ENCODE assay signal across 8 cellular contexts in genomic region chr10:110642980-110643655, GRCh38. TPM values are rescaled to one million over a fixed set of nuclear protein-coding genes. Genes with fewer than 3 reads are reported as not detected.
A peak's percentile ranks its signal among the peaks of the same experiment; 100 is the strongest.
DNase-seq lines count a peak whose midpoint lies in the region; ATAC-seq and TF ChIP-seq lines count a peak whose summit lies in the region.

No MANE protein-coding gene starts in this region.

- intact Hi-C loops in tibial artery (cut with DNase I; ENCODE audit: low total_unique reads), result no loop called here

- H3K9me3 Mint-ChIP-seq in activated naive CD8-positive, alpha-beta T cell treated with anti-CD3 and anti-CD28 coated beads, Interleukin-2, amount 50 U/mL, for 24 hours, result no peaks in the 10 kb centered on the region

- peak; percentile 23 for DNase-seq in activated T-cell treated with anti-CD3 and anti-CD28 coated beads, Interleukin-2, amount 50 U/mL, for 1 hour
- DNase-seq in activated T-cell treated with anti-CD3 and anti-CD28 coated beads for 4 hours, result no peak
- no peak for DNase-seq in activated naive CD8-positive, alpha-beta T cell treated with anti-CD3 and anti-CD28 coated beads, Interleukin-2, amount 50 U/mL, for 24 hours
- no peak for DNase-seq in kidney epithelial cell (ENCODE audit: low read depth)
- DNase-seq in tibial artery, result no peak

- ATAC-seq in activated naive CD8-positive, alpha-beta T cell treated with anti-CD3 and anti-CD28 coated beads, Interleukin-2, amount 50 U/mL, for 24 hours, result no peak
- ATAC-seq in GM18520 (IDR thresholded peaks at IDR 0.05; ENCODE audit: unreplicated experiment) (no peak), HG02678 (IDR thresholded peaks at IDR 0.05; ENCODE audit: unreplicated experiment) (no peak), HG03045 (IDR thresholded peaks at IDR 0.05; ENCODE audit: unreplicated experiment) (no peak)

- H3K36me3 Mint-ChIP-seq in activated naive CD8-positive, alpha-beta T cell treated with anti-CD3 and anti-CD28 coated beads, Interleukin-2, amount 50 U/mL, for 24 hours (ENCODE audit: low read depth), result no peaks in the 10 kb centered on the region

- H3K9me3 ChIP-seq in tibial artery, result no peaks in the 10 kb centered on the region

- H3K27ac ChIP-seq in tibial artery, result no peak overlapping the region

- H3K4me1 Mint-ChIP-seq in activated naive CD8-positive, alpha-beta T cell treated with anti-CD3 and anti-CD28 coated beads, Interleukin-2, amount 50 U/mL, for 24 hours, result peaks cover 33% of the 10 kb centered on the region

- H3K4me3 Mint-ChIP-seq in activated naive CD8-positive, alpha-beta T cell treated with anti-CD3 and anti-CD28 coated beads, Interleukin-2, amount 50 U/mL, for 24 hours, result peak overlapping the region; percentile 82

- H3K36me3 ChIP-seq in kidney epithelial cell (ENCODE audit: control insufficient read depth, insufficient read depth, low read length) (no peaks in the 10 kb centered on the region), tibial artery (no peaks in the 10 kb centered on the region)

- H3K27ac Mint-ChIP-seq in activated naive CD8-positive, alpha-beta T cell treated with anti-CD3 and anti-CD28 coated beads, Interleukin-2, amount 50 U/mL, for 24 hours, result no peak overlapping the region

- H3K27me3 ChIP-seq in kidney epithelial cell (ENCODE audit: control insufficient read depth, insufficient read depth, low read length) (peaks cover 19% of the 10 kb centered on the region), tibial artery (peaks cover 3 to 36% of the 10 kb centered on the region in 2 donors)

- peak overlapping the region; percentile 52 for H3K4me3 ChIP-seq in kidney epithelial cell (ENCODE audit: low read depth, low read length)
- H3K4me3 ChIP-seq in tibial artery, result peak overlapping the region; percentile 59 to 70

- peaks cover 54% of the 10 kb centered on the region for H3K27me3 Mint-ChIP-seq in activated naive CD8-positive, alpha-beta T cell treated with anti-CD3 and anti-CD28 coated beads, Interleukin-2, amount 50 U/mL, for 24 hours

- TF ChIP-seq CTCF in kidney epithelial cell (IDR thresholded peaks at IDR 0.05; ENCODE audit: insufficient read depth, low read length, poor library complexity, severe bottlenecking), result no peak
- no peak for TF ChIP-seq CTCF in tibial artery (IDR thresholded peaks at IDR 0.05)

- peaks cover 0 to 19% (median 17%) of the 10 kb centered on the region in 4 donors for H3K4me1 ChIP-seq in tibial artery

RNA-seq across cellular contexts. Expression of gene RBM20, which starts 1.0 kb away (rescaled TPM):
- total RNA-seq in kidney epithelial cell, result 3.3 and 3.8 TPM in 2 replicates
